8 cellular contexts compared by ENCODE assay signal in the genomic region with DNA sequence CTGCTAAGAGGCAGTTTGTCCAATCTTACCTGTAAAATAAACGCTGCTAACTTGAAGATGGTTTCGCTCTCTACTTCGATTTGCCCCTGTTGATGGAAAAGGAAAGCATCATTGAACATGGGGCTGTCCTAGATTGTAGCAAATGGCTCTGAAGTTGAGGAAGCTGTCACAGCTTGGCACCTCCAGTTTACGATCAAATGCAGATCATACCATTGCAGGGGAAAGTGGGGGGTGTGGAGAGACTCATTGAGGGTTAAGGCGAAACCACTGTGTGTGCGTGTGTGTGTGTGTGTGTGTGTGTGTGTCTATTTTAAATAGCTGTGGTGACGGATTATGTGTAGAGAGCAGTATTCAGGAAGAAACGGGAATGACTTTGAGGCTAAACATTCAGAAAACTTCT.
DNase-seq lines count a peak whose midpoint lies in the region; ATAC-seq lines count a peak whose summit lies in the region.

No MANE protein-coding gene starts in this region.

- peaks cover 75% of the 10 kb centered on the region for H3K27me3 ChIP-seq in iPS-20b (ENCODE audit: insufficient read depth, low read length)

- H3K4me1 ChIP-seq in iPS-20b (ENCODE audit: insufficient read depth, low read length), result peaks cover 16% of the 10 kb centered on the region

- peak overlapping the region; percentile 61 for H3K4me3 ChIP-seq in iPS-20b (ENCODE audit: low read length)

- no peaks in the 10 kb centered on the region for H3K9me3 ChIP-seq in iPS-20b (ENCODE audit: insufficient read depth, low read depth, low read length)

- DNase-seq in NCI-H510A (lab: John Stamatoyannopoulos, UW) (peak; percentile 57), A172 (ENCODE audit: low spot score) (no peak), LoVo (ENCODE audit: low spot score) (no peak), NCI-H2029 treated with DMSO at 0.1 percent for 48 hours (lab: John Stamatoyannopoulos, UW) (no peak)
- DNase-seq in activated T-helper 9 cell treated with anti-CD3 and anti-CD28 coated beads, Interleukin-2, amount 50 U/mL, for 16 hours (ENCODE audit: low read depth), result peak; percentile 20
- DNase-seq in stimulated activated CD4-positive, alpha-beta T cell treated with anti-CD3 and anti-CD28 coated beads, Interleukin-15, amount 100 ng/mL, for 48 hours (ENCODE audit: low read depth in 2 of 2), result peak; percentile 45 to 59

- H3K27ac ChIP-seq in iPS-20b (ENCODE audit: low read length), result no peak overlapping the region

- H3K36me3 ChIP-seq in iPS-20b (ENCODE audit: insufficient read depth, low read depth, low read length), result no peaks in the 10 kb centered on the region

- H3K9ac ChIP-seq in iPS-20b (ENCODE audit: low read depth, low read length), result no peak overlapping the region

- ATAC-seq in GM19463 (IDR thresholded peaks at IDR 0.05; ENCODE audit: unreplicated experiment), result no peak

Comparison
In these comparisons a context has a peak if more than half of its experiments do, and no peak if none do; other contexts are left out.
1. DNase-seq: peak in NCI-H510A (single experiment), activated T-helper 9 cell treated with anti-CD3 and anti-CD28 coated beads, Interleukin-2, amount 50 U/mL, for 16 hours (single experiment) and stimulated activated CD4-positive, alpha-beta T cell treated with anti-CD3 and anti-CD28 coated beads, Interleukin-15, amount 100 ng/mL, for 48 hours (2 of 2); none in A172 (single experiment), LoVo (single experiment) and NCI-H2029 treated with DMSO at 0.1 percent for 48 hours (single experiment).